In genomic region chr12:116890330-116890729, GRCh38 we compare ENCODE assay signal across 10 cellular contexts. TPM values are rescaled to one million over a fixed set of nuclear protein-coding genes. Genes with fewer than 3 reads are reported as not detected.
"Had no signal": no experiment of that assay in that cellular context is flagged by ENCODE, and none has a peak within 500 bp of the region (broad histone marks: within the 10 kb centered on the region; RNA-seq: fewer than 3 reads in every experiment).

No MANE protein-coding gene starts in this region.

- DNase-seq: GM23248, GOT3, H9, HCEC 1CT, HFFc6, KG1 had no signal

- H3K27ac Mint-ChIP-seq: H9, HFFc6, IgD-negative memory B cell had no signal

- H3K9me3 Mint-ChIP-seq: H9, HFFc6 had no signal

- H3K4me3 Mint-ChIP-seq: H9, HFFc6 had no signal

- FAIRE-seq: H54, HepG2 had no signal

- H3K27ac ChIP-seq: GM23248, HL-60 had no signal

- H2AFZ ChIP-seq: GM23248 had no signal

- H3K9ac ChIP-seq: GM23248 had no signal

- ATAC-seq: HepG2 had no signal

- H3K4me3 ChIP-seq: GM23248 had no signal

RNA-seq across cellular contexts. Expression of gene HRK, which starts 9.1 kb away (rescaled TPM):
- total RNA-seq: GM23248, HFFc6 had no signal
- polyA plus RNA-seq: GM23248, HepG2 had no signal
